Comparison of ENCODE assay signal across 23 cellular contexts in the genomic region with DNA sequence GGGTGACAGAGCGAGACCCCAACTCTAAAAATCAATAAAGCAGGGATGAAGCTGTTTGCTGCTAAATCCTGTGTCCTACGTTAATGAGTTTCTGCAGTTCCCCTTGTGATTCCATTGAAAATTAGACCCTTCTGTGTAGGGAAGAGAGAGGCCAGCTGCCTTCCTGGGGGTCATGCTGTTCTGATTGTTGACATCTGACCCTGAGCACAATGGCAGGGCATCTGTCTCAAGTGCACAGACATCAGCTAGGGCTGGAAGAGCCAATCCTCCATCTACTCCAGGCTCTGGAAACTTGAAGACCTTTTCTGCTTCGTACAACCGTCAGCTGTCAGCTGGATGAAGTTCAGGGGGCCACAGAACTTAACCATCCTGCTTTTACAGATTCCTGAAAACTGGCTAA.
"Had no signal": no experiment of that assay in that cellular context is flagged by ENCODE, and none has a peak within 500 bp of the region (broad histone marks: within the 10 kb centered on the region; RNA-seq: fewer than 3 reads in every experiment).

No MANE protein-coding gene starts in this region.

- H3K4me3 ChIP-seq: SJSA1 had no signal

- H3K36me3 Mint-ChIP-seq: activated naive CD4-positive, alpha-beta T cell treated with anti-CD3 and anti-CD28 coated beads, Interleukin-2, amount 50 U/mL, for 24 hours; WTC11 had no signal

- H3K9me3 Mint-ChIP-seq: activated naive CD4-positive, alpha-beta T cell treated with anti-CD3 and anti-CD28 coated beads, Interleukin-2, amount 50 U/mL, for 24 hours; activated T-cell treated with anti-CD3 and anti-CD28 coated beads, Interleukin-2, amount 50 U/mL, for 24 hours; activated T-helper 1 cell treated with anti-CD3 and anti-CD28 coated beads, Interleukin-12 subunit alpha, Interleukin-12 subunit beta, Interleukin-2, Interleukin-4 antibody, amounts not matched to agents 30 ng/mL and 10 ng/mL and 1 ng/mL, durations not matched to agents 14 hours and 24 hours and 36 hours; T-helper 1 cell treated with Interleukin-12 subunit alpha and Interleukin-12 subunit beta and Interleukin-4 antibody, amounts not matched to agents 30 μg/mL and 1 μg/mL, for 36 hours; WTC11 had no signal

- H3K4me1 ChIP-seq: breast epithelium had no signal

- H3K27me3 ChIP-seq: breast epithelium, SJSA1 had no signal

- DNase-seq: activated CD4-positive, alpha-beta T cell treated with anti-CD3 and anti-CD28 coated beads for 48 hours; activated CD4-positive, alpha-beta T cell treated with anti-CD3 and anti-CD28 coated beads, Interleukin-2, amount 50 U/mL, for 48 hours; activated CD4-positive, CD25-positive, alpha-beta regulatory T cell treated with anti-CD3 and anti-CD28 coated beads, Interleukin-2, amount 50 U/mL, for 72 hours; activated CD8-positive, alpha-beta memory T cell treated with anti-CD3 and anti-CD28 coated beads, Interleukin-2, amount 10 ng/mL, durations not matched to agents 7 days and 5 days; activated effector memory CD4-positive, alpha-beta T cell treated with Interleukin-2 at 50 U/mL for 16 hours; activated naive CD4-positive, alpha-beta T cell; activated T-cell treated with anti-CD3 and anti-CD28 coated beads, Interleukin-2, amount 50 U/mL, for 24 hours; aorta; central memory CD4-positive, alpha-beta T cell; KG1; NCI-H1048; NCI-H187; NCI-H2081; NCI-H526; PC-3; SHP77; T-helper 9 cell had no signal

- ATAC-seq: activated CD8-positive, alpha-beta memory T cell treated with anti-CD3 and anti-CD28 coated beads, Interleukin-2, amount 10 ng/mL, durations not matched to agents 7 days and 5 days; PC-3; WTC11 had no signal

- H3K27me3 Mint-ChIP-seq: activated CD8-positive, alpha-beta memory T cell treated with anti-CD3 and anti-CD28 coated beads, Interleukin-2, amount 10 ng/mL, durations not matched to agents 7 days and 5 days; activated naive CD4-positive, alpha-beta T cell treated with anti-CD3 and anti-CD28 coated beads, Interleukin-2, amount 50 U/mL, for 24 hours; activated T-cell treated with anti-CD3 and anti-CD28 coated beads, Interleukin-2, amount 50 U/mL, for 24 hours had no signal

- H3K27ac Mint-ChIP-seq: activated CD8-positive, alpha-beta memory T cell treated with anti-CD3 and anti-CD28 coated beads, Interleukin-2, amount 10 ng/mL, durations not matched to agents 7 days and 5 days; activated naive CD4-positive, alpha-beta T cell treated with anti-CD3 and anti-CD28 coated beads, Interleukin-2, amount 50 U/mL, for 24 hours; activated T-cell treated with anti-CD3 and anti-CD28 coated beads, Interleukin-2, amount 50 U/mL, for 24 hours; activated T-helper 1 cell treated with anti-CD3 and anti-CD28 coated beads, Interleukin-12 subunit alpha, Interleukin-12 subunit beta, Interleukin-2, Interleukin-4 antibody, amounts not matched to agents 30 ng/mL and 10 ng/mL and 1 ng/mL, durations not matched to agents 14 hours and 24 hours and 36 hours; T-helper 1 cell treated with Interleukin-12 subunit alpha and Interleukin-12 subunit beta and Interleukin-4 antibody, amounts not matched to agents 30 μg/mL and 1 μg/mL, for 36 hours; WTC11 had no signal

- H3K27ac ChIP-seq: breast epithelium, SJSA1 had no signal

- H3K4me3 Mint-ChIP-seq: activated CD8-positive, alpha-beta memory T cell treated with anti-CD3 and anti-CD28 coated beads, Interleukin-2, amount 10 ng/mL, durations not matched to agents 7 days and 5 days; activated naive CD4-positive, alpha-beta T cell treated with anti-CD3 and anti-CD28 coated beads, Interleukin-2, amount 50 U/mL, for 24 hours; activated T-cell treated with anti-CD3 and anti-CD28 coated beads, Interleukin-2, amount 50 U/mL, for 24 hours; activated T-helper 1 cell treated with anti-CD3 and anti-CD28 coated beads, Interleukin-12 subunit alpha, Interleukin-12 subunit beta, Interleukin-2, Interleukin-4 antibody, amounts not matched to agents 30 ng/mL and 10 ng/mL and 1 ng/mL, durations not matched to agents 14 hours and 24 hours and 36 hours; T-helper 1 cell treated with Interleukin-12 subunit alpha and Interleukin-12 subunit beta and Interleukin-4 antibody, amounts not matched to agents 30 μg/mL and 1 μg/mL, for 36 hours; WTC11 had no signal

- H3K9me3 ChIP-seq: breast epithelium, SJSA1 had no signal

- H3K36me3 ChIP-seq: breast epithelium had no signal
